ENCODE assay signal across 16 cellular contexts in the genomic region with DNA sequence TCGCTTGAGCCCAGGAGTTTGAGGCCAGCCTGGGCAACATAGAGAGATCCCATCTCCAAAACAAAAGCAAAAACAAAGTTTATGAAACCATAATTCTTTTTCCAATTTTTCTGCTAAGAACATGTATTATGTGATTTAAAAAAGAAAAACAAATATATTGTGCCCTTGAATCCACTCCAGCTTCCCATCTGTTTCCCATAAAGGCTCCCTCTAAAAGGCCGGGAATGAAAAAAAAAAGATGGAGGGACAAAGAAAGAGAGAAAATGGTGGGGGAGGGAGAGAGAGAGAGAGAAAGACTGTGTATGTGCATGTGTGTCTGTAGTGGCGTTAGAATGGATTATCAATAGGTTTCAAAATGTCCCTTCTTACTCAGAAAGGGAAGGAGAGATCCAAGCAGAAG.
"Had no signal": no experiment of that assay in that cellular context is flagged by ENCODE, and none has a peak within 500 bp of the region (broad histone marks: within the 10 kb centered on the region; RNA-seq: fewer than 3 reads in every experiment).

No MANE protein-coding gene starts in this region.

- H3K9me3 ChIP-seq: breast epithelium, esophagus squamous epithelium, left ventricle myocardium inferior, ovary, SJSA1, transverse colon had no signal

- H3K4me3 ChIP-seq: breast epithelium, esophagus squamous epithelium, hepatocyte, left ventricle myocardium inferior, ovary, SJSA1, skin epidermis, transverse colon had no signal

- ATAC-seq: activated naive CD4-positive, alpha-beta T cell treated with anti-CD3 and anti-CD28 coated beads, Interleukin-2, amount 50 U/mL, for 72 hours; T-cell had no signal

- H2AFZ ChIP-seq: hepatocyte had no signal

- H3K4me1 Mint-ChIP-seq: T-cell had no signal

- H3K27me3 Mint-ChIP-seq: activated CD4-positive, alpha-beta memory T cell treated with anti-CD3 and anti-CD28 coated beads, Interleukin-2, amount 10 ng/mL, durations not matched to agents 7 days and 5 days; memory B cell; T-cell had no signal

- H3K27me3 ChIP-seq: breast epithelium, esophagus squamous epithelium, hepatocyte, ovary, SJSA1, transverse colon had no signal

- H3K4me3 Mint-ChIP-seq: activated CD4-positive, alpha-beta memory T cell treated with anti-CD3 and anti-CD28 coated beads, Interleukin-2, amount 10 ng/mL, durations not matched to agents 7 days and 5 days; memory B cell; T-cell had no signal

- H3K4me2 ChIP-seq: hepatocyte had no signal

- DNase-seq: activated CD4-positive, alpha-beta memory T cell treated with anti-CD3 and anti-CD28 coated beads, Interleukin-2, amount 10 ng/mL, durations not matched to agents 7 days and 5 days; activated CD4-positive, alpha-beta T cell treated with anti-CD3 and anti-CD28 coated beads for 1 hour; activated CD8-positive, alpha-beta memory T cell treated with anti-CD3 and anti-CD28 coated beads, Interleukin-2, amount 50 U/mL, for 48 hours; esophagus squamous epithelium; kidney; left ventricle myocardium inferior; ovary; T-cell; T1000; transverse colon had no signal

- H3K36me3 ChIP-seq: breast epithelium, esophagus squamous epithelium, left ventricle myocardium inferior, ovary, SJSA1, transverse colon had no signal

- H3K9me3 Mint-ChIP-seq: activated CD4-positive, alpha-beta memory T cell treated with anti-CD3 and anti-CD28 coated beads, Interleukin-2, amount 10 ng/mL, durations not matched to agents 7 days and 5 days; activated naive CD4-positive, alpha-beta T cell treated with anti-CD3 and anti-CD28 coated beads, Interleukin-2, amount 50 U/mL, for 72 hours; memory B cell had no signal

- H3K27ac ChIP-seq: esophagus squamous epithelium, hepatocyte, ovary, SJSA1, transverse colon had no signal

- H3K4me1 ChIP-seq: breast epithelium, esophagus squamous epithelium, transverse colon had no signal

- H3K27ac Mint-ChIP-seq: activated CD4-positive, alpha-beta memory T cell treated with anti-CD3 and anti-CD28 coated beads, Interleukin-2, amount 10 ng/mL, durations not matched to agents 7 days and 5 days; memory B cell; T-cell had no signal

- H3K36me3 Mint-ChIP-seq: activated naive CD4-positive, alpha-beta T cell treated with anti-CD3 and anti-CD28 coated beads, Interleukin-2, amount 50 U/mL, for 72 hours; memory B cell had no signal
